In genomic region chr1:14733053-14733778, GRCh38 we compare ENCODE assay signal across 9 cellular contexts.
A peak's percentile ranks its signal among the peaks of the same experiment; 100 is the strongest.
DNase-seq lines count a peak whose midpoint lies in the region; ATAC-seq and TF ChIP-seq lines count a peak whose summit lies in the region.
"Had no signal": no experiment of that assay in that cellular context is flagged by ENCODE, and none has a peak within 500 bp of the region (broad histone marks: within the 10 kb centered on the region; RNA-seq: fewer than 3 reads in every experiment).

No MANE protein-coding gene starts in this region.

- no peaks in the 10 kb centered on the region for H3K9me3 ChIP-seq in esophagus muscularis mucosa

- no peak for TF ChIP-seq EP300 in esophagus muscularis mucosa (IDR thresholded peaks at IDR 0.05)

- no peak overlapping the region for H3K4me3 ChIP-seq in esophagus muscularis mucosa

- no peak overlapping the region for H3K27ac ChIP-seq in esophagus muscularis mucosa (replicated peaks in 1 of 4)

- no peak overlapping the region for H3K4me3 Mint-ChIP-seq in activated naive CD8-positive, alpha-beta T cell treated with anti-CD3 and anti-CD28 coated beads, Interleukin-2, amount 50 U/mL, for 24 hours
- H3K4me3 Mint-ChIP-seq in activated T-cell treated with anti-CD3 and anti-CD28 coated beads, Interleukin-2, amount 50 U/mL, for 4 hours = no peak overlapping the region
- H3K4me3 Mint-ChIP-seq: activated naive CD8-positive, alpha-beta T cell treated with anti-CD3 and anti-CD28 coated beads, Interleukin-2, amount 10 ng/mL, durations not matched to agents 7 days and 5 days had no signal

- intact Hi-C loops in esophagus muscularis mucosa (cut with DNase I) = loop anchor here (10.0 kb wide), 1 partner anchor 618 kb away; no protein-coding TSS in a partner anchor

- H3K36me3 Mint-ChIP-seq in activated naive CD8-positive, alpha-beta T cell treated with anti-CD3 and anti-CD28 coated beads, Interleukin-2, amount 50 U/mL, for 24 hours (ENCODE audit: low read depth) = no peaks in the 10 kb centered on the region
- H3K36me3 Mint-ChIP-seq in activated T-cell treated with anti-CD3 and anti-CD28 coated beads, Interleukin-2, amount 50 U/mL, for 4 hours (ENCODE audit: insufficient read depth) = no peaks in the 10 kb centered on the region
- H3K36me3 Mint-ChIP-seq: activated naive CD8-positive, alpha-beta T cell treated with anti-CD3 and anti-CD28 coated beads, Interleukin-2, amount 10 ng/mL, durations not matched to agents 7 days and 5 days had no signal

- peaks cover 0 to 17% (median 0%) of the 10 kb centered on the region in 4 donors for H3K27me3 ChIP-seq in esophagus muscularis mucosa

- H3K36me3 ChIP-seq in esophagus muscularis mucosa = no peaks in the 10 kb centered on the region

- 66% methylated on average over 11 of the region's 21 CpGs for WGBS in esophagus muscularis mucosa

- no peak for TF ChIP-seq POLR2A in esophagus muscularis mucosa (IDR thresholded peaks at IDR 0.05; ENCODE audit: low read depth)

- no peak for ATAC-seq in activated naive CD8-positive, alpha-beta T cell treated with anti-CD3 and anti-CD28 coated beads, Interleukin-2, amount 50 U/mL, for 24 hours
- no peak for ATAC-seq in activated T-cell treated with anti-CD3 and anti-CD28 coated beads, Interleukin-2, amount 50 U/mL, for 4 hours

- peaks cover 13% of the 10 kb centered on the region for H3K27me3 Mint-ChIP-seq in activated naive CD8-positive, alpha-beta T cell treated with anti-CD3 and anti-CD28 coated beads, Interleukin-2, amount 50 U/mL, for 24 hours
- peaks cover 13% of the 10 kb centered on the region for H3K27me3 Mint-ChIP-seq in activated T-cell treated with anti-CD3 and anti-CD28 coated beads, Interleukin-2, amount 50 U/mL, for 4 hours (ENCODE audit: low read depth)

- TF ChIP-seq CTCF in GM13977 (IDR thresholded peaks at IDR 0.05; ENCODE audit: extremely low read depth, insufficient read depth, missing control alignments) = no peak
- no peak for TF ChIP-seq CTCF in esophagus muscularis mucosa (IDR thresholded peaks at IDR 0.05)

- DNase-seq in GM13977 (ENCODE audit: low spot score) = peak; percentile 72
- DNase-seq in NCI-H2171 treated with DMSO at 0.1 percent for 48 hours (lab: John Stamatoyannopoulos, UW) = peak; percentile 71
- peak; percentile 59 for DNase-seq in fibroblast of gingiva (ENCODE audit: low read depth)
- DNase-seq in renal cortical epithelial cell (ENCODE audit: low read depth) = peak; percentile 84
- DNase-seq in esophagus muscularis mucosa (ENCODE audit: extremely low spot score) = no peak
- DNase-seq in activated naive CD8-positive, alpha-beta T cell treated with anti-CD3 and anti-CD28 coated beads, Interleukin-2, amount 50 U/mL, for 24 hours = no peak
- DNase-seq in activated T-cell treated with anti-CD3 and anti-CD28 coated beads, Interleukin-2, amount 50 U/mL, for 4 hours = no peak
- DNase-seq: activated naive CD8-positive, alpha-beta T cell treated with anti-CD3 and anti-CD28 coated beads, Interleukin-2, amount 10 ng/mL, durations not matched to agents 7 days and 5 days; stimulated activated naive CD4-positive, alpha-beta T cell treated with Interleukin-2 at 50 U/mL for 16 hours had no signal

- no peak overlapping the region for H3K27ac Mint-ChIP-seq in activated naive CD8-positive, alpha-beta T cell treated with anti-CD3 and anti-CD28 coated beads, Interleukin-2, amount 50 U/mL, for 24 hours
- H3K27ac Mint-ChIP-seq: activated naive CD8-positive, alpha-beta T cell treated with anti-CD3 and anti-CD28 coated beads, Interleukin-2, amount 10 ng/mL, durations not matched to agents 7 days and 5 days had no signal

- no peaks in the 10 kb centered on the region for H3K4me1 Mint-ChIP-seq in activated naive CD8-positive, alpha-beta T cell treated with anti-CD3 and anti-CD28 coated beads, Interleukin-2, amount 50 U/mL, for 24 hours
- no peaks in the 10 kb centered on the region for H3K4me1 Mint-ChIP-seq in activated T-cell treated with anti-CD3 and anti-CD28 coated beads, Interleukin-2, amount 50 U/mL, for 4 hours (ENCODE audit: low read depth)
- H3K4me1 Mint-ChIP-seq: activated naive CD8-positive, alpha-beta T cell treated with anti-CD3 and anti-CD28 coated beads, Interleukin-2, amount 10 ng/mL, durations not matched to agents 7 days and 5 days had no signal

- in situ Hi-C loops in GM13977 (cut with MboI; ENCODE audit: low pct_unique_long_range_greater_than_20kb, low sequenced_read_pairs, unreplicated experiment) = no loop called here

- H3K9me3 Mint-ChIP-seq in activated naive CD8-positive, alpha-beta T cell treated with anti-CD3 and anti-CD28 coated beads, Interleukin-2, amount 50 U/mL, for 24 hours = no peaks in the 10 kb centered on the region
- H3K9me3 Mint-ChIP-seq in activated T-cell treated with anti-CD3 and anti-CD28 coated beads, Interleukin-2, amount 50 U/mL, for 4 hours = no peaks in the 10 kb centered on the region
- H3K9me3 Mint-ChIP-seq: activated naive CD8-positive, alpha-beta T cell treated with anti-CD3 and anti-CD28 coated beads, Interleukin-2, amount 10 ng/mL, durations not matched to agents 7 days and 5 days had no signal

- peaks cover 0 to 17% (median 0%) of the 10 kb centered on the region in 4 donors for H3K4me1 ChIP-seq in esophagus muscularis mucosa

Comparison
In these comparisons a context has a peak if more than half of its experiments do, and no peak if none do; other contexts are left out.
1. DNase-seq: peak in GM13977 (single experiment), NCI-H2171 treated with DMSO at 0.1 percent for 48 hours (single experiment), fibroblast of gingiva (single experiment) and renal cortical epithelial cell (single experiment); none in esophagus muscularis mucosa (single experiment), activated naive CD8-positive, alpha-beta T cell treated with anti-CD3 and anti-CD28 coated beads, Interleukin-2, amount 50 U/mL, for 24 hours (single experiment) and activated T-cell treated with anti-CD3 and anti-CD28 coated beads, Interleukin-2, amount 50 U/mL, for 4 hours (single experiment).